In the genomic region with DNA sequence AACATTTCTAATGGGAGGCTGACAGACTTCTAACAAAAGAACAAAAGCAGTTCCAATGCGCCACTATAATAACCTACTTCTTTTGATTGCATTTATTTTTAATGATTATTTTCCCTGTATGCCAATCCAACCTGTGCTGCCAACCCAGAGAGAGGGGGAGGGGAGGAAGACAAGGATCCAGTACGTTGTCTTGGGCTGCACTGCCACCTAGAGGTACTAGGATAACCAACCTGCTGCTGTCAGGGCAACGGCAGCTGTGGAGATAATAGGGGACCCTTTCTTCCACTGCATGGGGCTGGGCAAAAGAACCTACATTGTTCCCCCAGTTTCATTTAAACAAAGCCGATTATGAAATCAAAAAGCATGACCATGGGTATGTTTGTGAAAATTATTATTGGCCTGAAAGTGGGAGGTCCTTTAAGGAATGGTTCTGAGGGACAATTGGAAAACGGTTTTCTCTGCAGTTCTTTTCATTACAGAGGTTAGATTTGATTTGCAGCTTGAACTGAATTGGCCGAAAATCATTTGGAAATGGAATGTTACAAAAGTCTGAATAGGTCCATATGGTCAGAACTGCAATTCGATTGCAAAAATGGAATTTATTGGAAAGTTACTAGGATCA, we compare ENCODE assay signal across 8 cellular contexts.
DNase-seq lines count a peak whose midpoint lies in the region; ATAC-seq and TF ChIP-seq lines count a peak whose summit lies in the region.

No MANE protein-coding gene starts in this region.

- TF ChIP-seq CTCF in esophagus squamous epithelium (IDR thresholded peaks at IDR 0.05) (peak; percentile 45 to 82 (median 66)), tibial artery (IDR thresholded peaks at IDR 0.05) (peak; percentile 42 to 54)

- H3K4me1 ChIP-seq in esophagus squamous epithelium, result no peaks in the 10 kb centered on the region
- no peaks in the 10 kb centered on the region for H3K4me1 ChIP-seq in tibial artery

- POLR2A ChIA-PET in activated CD4-positive, alpha-beta T cell treated with anti-CD3 and anti-CD28 coated beads, Interleukin-2, amount 10 ng/mL, durations not matched to agents 7 days and 5 days (lab: Charles Lee), result no interaction called here
- POLR2A ChIA-PET in naive thymus-derived CD8-positive, alpha-beta T cell (lab: Charles Lee), result no interaction called here

- no peaks in the 10 kb centered on the region for H3K9me3 Mint-ChIP-seq in activated CD4-positive, alpha-beta T cell treated with anti-CD3 and anti-CD28 coated beads, Interleukin-2, amount 10 ng/mL, durations not matched to agents 7 days and 5 days
- no peaks in the 10 kb centered on the region for H3K9me3 Mint-ChIP-seq in naive thymus-derived CD8-positive, alpha-beta T cell

- DNase-seq in DMS114 treated with DMSO at 0.1 percent for 48 hours (lab: John Stamatoyannopoulos, UW; ENCODE audit: unreplicated experiment) (peak; percentile 34), NCI-H2227 treated with DMSO at 0.1 percent for 48 hours (lab: John Stamatoyannopoulos, UW) (peak; percentile 84), esophagus squamous epithelium (lab: John Stamatoyannopoulos, UW) (no peak), tibial artery (peak in 1 of 2 donors; percentile 44)
- peak; percentile 58 for DNase-seq in activated CD4-positive, alpha-beta T cell treated with anti-CD3 and anti-CD28 coated beads, Interleukin-2, amount 10 ng/mL, durations not matched to agents 7 days and 5 days
- DNase-seq in naive thymus-derived CD8-positive, alpha-beta T cell, result peak in 9 of 10 donors; percentile 1 to 61 (median 16)

- no peaks in the 10 kb centered on the region for H3K36me3 ChIP-seq in esophagus squamous epithelium
- H3K36me3 ChIP-seq in tibial artery, result no peaks in the 10 kb centered on the region

- no peak for TF ChIP-seq POLR2A in esophagus squamous epithelium (IDR thresholded peaks at IDR 0.05)

- no peaks in the 10 kb centered on the region for H3K4me1 Mint-ChIP-seq in activated CD4-positive, alpha-beta T cell treated with anti-CD3 and anti-CD28 coated beads, Interleukin-2, amount 10 ng/mL, durations not matched to agents 7 days and 5 days
- no peaks in the 10 kb centered on the region for H3K4me1 Mint-ChIP-seq in naive thymus-derived CD8-positive, alpha-beta T cell

- H3K27me3 ChIP-seq in esophagus squamous epithelium (no peaks in the 10 kb centered on the region), tibial artery (no peaks in the 10 kb centered on the region)

- no peaks in the 10 kb centered on the region for H3K36me3 Mint-ChIP-seq in activated CD4-positive, alpha-beta T cell treated with anti-CD3 and anti-CD28 coated beads, Interleukin-2, amount 10 ng/mL, durations not matched to agents 7 days and 5 days (ENCODE audit: low read depth)
- no peaks in the 10 kb centered on the region for H3K36me3 Mint-ChIP-seq in naive thymus-derived CD8-positive, alpha-beta T cell

- H3K27ac Mint-ChIP-seq in activated CD4-positive, alpha-beta T cell treated with anti-CD3 and anti-CD28 coated beads, Interleukin-2, amount 10 ng/mL, durations not matched to agents 7 days and 5 days, result no peak overlapping the region
- H3K27ac Mint-ChIP-seq in naive thymus-derived CD8-positive, alpha-beta T cell, result no peak overlapping the region

- H3K27ac ChIP-seq in esophagus squamous epithelium (no peak overlapping the region), tibial artery (no peak overlapping the region)

- no peaks in the 10 kb centered on the region for H3K27me3 Mint-ChIP-seq in activated CD4-positive, alpha-beta T cell treated with anti-CD3 and anti-CD28 coated beads, Interleukin-2, amount 10 ng/mL, durations not matched to agents 7 days and 5 days
- H3K27me3 Mint-ChIP-seq in naive thymus-derived CD8-positive, alpha-beta T cell, result no peaks in the 10 kb centered on the region

- no peaks in the 10 kb centered on the region for H3K9me3 ChIP-seq in esophagus squamous epithelium
- no peaks in the 10 kb centered on the region for H3K9me3 ChIP-seq in tibial artery

- H3K4me3 ChIP-seq in esophagus squamous epithelium, result no peak overlapping the region
- H3K4me3 ChIP-seq in tibial artery, result no peak overlapping the region

- ATAC-seq in GM19438 (IDR thresholded peaks at IDR 0.05; ENCODE audit: low read depth, unreplicated experiment) (peak; percentile 94), HG03432 (IDR thresholded peaks at IDR 0.05; ENCODE audit: unreplicated experiment) (peak; percentile 99)
- ATAC-seq in naive thymus-derived CD8-positive, alpha-beta T cell, result no peak

- WGBS in esophagus squamous epithelium, 2 donors, result 20 to 22% methylated on average over 7 of the region's 7 CpGs

- CTCF ChIA-PET in activated CD4-positive, alpha-beta T cell treated with anti-CD3 and anti-CD28 coated beads, Interleukin-2, amount 10 ng/mL, durations not matched to agents 7 days and 5 days (lab: Charles Lee), result no interaction called here

- no peak overlapping the region for H3K4me3 Mint-ChIP-seq in activated CD4-positive, alpha-beta T cell treated with anti-CD3 and anti-CD28 coated beads, Interleukin-2, amount 10 ng/mL, durations not matched to agents 7 days and 5 days
- H3K4me3 Mint-ChIP-seq in naive thymus-derived CD8-positive, alpha-beta T cell, result no peak overlapping the region

- intact Hi-C loops in esophagus squamous epithelium (cut with DNase I) (no loop called here), tibial artery (cut with DNase I; ENCODE audit: low total_unique reads) (no loop called here)

Comparison
In these comparisons a context has a peak if more than half of its experiments do, and no peak if none do; other contexts are left out.
1. ATAC-seq: peak in GM19438 (single experiment) and HG03432 (single experiment); none in naive thymus-derived CD8-positive, alpha-beta T cell (0 of 2).